35 cellular contexts compared by ENCODE assay signal in genomic region chr4:182215171-182215570, GRCh38. TPM values are rescaled to one million over a fixed set of nuclear protein-coding genes. Genes with fewer than 3 reads are reported as not detected.
"Had no signal": no experiment of that assay in that cellular context is flagged by ENCODE, and none has a peak within 500 bp of the region (broad histone marks: within the 10 kb centered on the region; RNA-seq: fewer than 3 reads in every experiment).

No MANE protein-coding gene starts in this region.

- H3K9me2 ChIP-seq: SK-N-SH had no signal

- H3K27ac ChIP-seq: cardiac muscle cell, Peyer's patch, SJSA1 had no signal

- H3K4me1 Mint-ChIP-seq: activated B cell treated with CpG ODN at 0.5 μM for 24 hours; activated CD4-positive, alpha-beta memory T cell treated with anti-CD3 and anti-CD28 coated beads, Interleukin-2, amount 10 ng/mL, durations not matched to agents 7 days and 5 days; activated CD8-positive, alpha-beta memory T cell treated with anti-CD3 and anti-CD28 coated beads, Interleukin-2, amount 10 ng/mL, durations not matched to agents 7 days and 5 days; activated naive CD4-positive, alpha-beta T cell treated with anti-CD3 and anti-CD28 coated beads, Interleukin-2, amount 10 ng/mL, durations not matched to agents 7 days and 5 days; activated naive CD8-positive, alpha-beta T cell treated with anti-CD3 and anti-CD28 coated beads, Interleukin-2, amount 50 U/mL, for 24 hours; central memory CD8-positive, alpha-beta T cell had no signal

- H3K4me2 ChIP-seq: SK-N-SH had no signal

- H3K9me3 Mint-ChIP-seq: activated B cell treated with CpG ODN at 0.5 μM for 24 hours; activated CD4-positive, alpha-beta memory T cell treated with anti-CD3 and anti-CD28 coated beads, Interleukin-2, amount 10 ng/mL, durations not matched to agents 7 days and 5 days; activated naive CD4-positive, alpha-beta T cell treated with anti-CD3 and anti-CD28 coated beads, Interleukin-2, amount 10 ng/mL, durations not matched to agents 7 days and 5 days; activated naive CD8-positive, alpha-beta T cell treated with anti-CD3 and anti-CD28 coated beads, Interleukin-2, amount 50 U/mL, for 24 hours; T-helper 1 cell treated with Interleukin-12 subunit alpha and Interleukin-12 subunit beta and Interleukin-4 antibody, amounts not matched to agents 30 μg/mL and 1 μg/mL, for 36 hours; T-helper 2 cell treated with Interferon-gamma antibody and Interleukin-4, amounts not matched to agents 5 μg/mL and 100 μg/mL, for 36 hours had no signal

- H3K36me3 Mint-ChIP-seq: activated CD8-positive, alpha-beta memory T cell treated with anti-CD3 and anti-CD28 coated beads, Interleukin-2, amount 10 ng/mL, durations not matched to agents 7 days and 5 days; activated naive CD4-positive, alpha-beta T cell treated with anti-CD3 and anti-CD28 coated beads, Interleukin-2, amount 10 ng/mL, durations not matched to agents 7 days and 5 days; activated naive CD8-positive, alpha-beta T cell had no signal

- H3K4me1 ChIP-seq: Peyer's patch had no signal

- H3K36me3 ChIP-seq: cardiac muscle cell, MG63, Peyer's patch had no signal

- H3K9ac ChIP-seq: SK-N-SH had no signal

- DNase-seq: activated B cell treated with CpG ODN at 0.5 μM for 24 hours; activated CD4-positive, alpha-beta memory T cell treated with anti-CD3 and anti-CD28 coated beads, Interleukin-2, amount 10 ng/mL, durations not matched to agents 7 days and 5 days; activated CD4-positive, alpha-beta T cell treated with anti-CD3 and anti-CD28 coated beads for 4 hours; activated CD4-positive, CD25-positive, alpha-beta regulatory T cell treated with anti-CD3 and anti-CD28 coated beads, Interleukin-2, amount 50 U/mL, for 72 hours; activated CD8-positive, alpha-beta memory T cell treated with anti-CD3 and anti-CD28 coated beads for 24 hours; activated CD8-positive, alpha-beta memory T cell treated with anti-CD3 and anti-CD28 coated beads, Interleukin-2, amount 10 ng/mL, durations not matched to agents 7 days and 5 days; activated CD8-positive, alpha-beta memory T cell treated with anti-CD3 and anti-CD28 coated beads, Interleukin-2, amount 50 U/mL, for 48 hours; activated effector memory CD4-positive, alpha-beta T cell treated with Interleukin-2 at 50 U/mL for 16 hours; activated naive CD4-positive, alpha-beta T cell treated with anti-CD3 and anti-CD28 coated beads, Interleukin-2, amount 10 ng/mL, durations not matched to agents 7 days and 5 days; activated naive CD8-positive, alpha-beta T cell treated with anti-CD3 and anti-CD28 coated beads, Interleukin-2, amount 50 U/mL, for 24 hours; activated T-cell treated with anti-CD3 and anti-CD28 coated beads, Interleukin-2, amount 50 U/mL, for 48 hours; amniotic stem cell; aorta; Karpas-422; MG63; NCI-H1092; NCI-H1436 treated with DMSO at 0.1 percent for 48 hours; NCI-H1694 treated with DMSO at 0.1 percent for 48 hours; NCI-H2029; NCI-H510A; NCI-H526; NCI-H748 treated with DMSO at 0.1 percent for 48 hours; NK-92 treated with Interleukin-12 subunit alpha and Interleukin-12 subunit beta, amount 100 ng/mL, for 24 hours; PC-3; Peyer's patch; RPMI8226; SHP77 treated with DMSO at 0.1 percent for 48 hours; SK-N-SH had no signal

- H3K27me3 Mint-ChIP-seq: activated B cell treated with CpG ODN at 0.5 μM for 24 hours; activated CD4-positive, alpha-beta memory T cell treated with anti-CD3 and anti-CD28 coated beads, Interleukin-2, amount 10 ng/mL, durations not matched to agents 7 days and 5 days; activated CD8-positive, alpha-beta memory T cell treated with anti-CD3 and anti-CD28 coated beads, Interleukin-2, amount 10 ng/mL, durations not matched to agents 7 days and 5 days; activated naive CD4-positive, alpha-beta T cell treated with anti-CD3 and anti-CD28 coated beads, Interleukin-2, amount 10 ng/mL, durations not matched to agents 7 days and 5 days; activated naive CD8-positive, alpha-beta T cell; activated naive CD8-positive, alpha-beta T cell treated with anti-CD3 and anti-CD28 coated beads, Interleukin-2, amount 50 U/mL, for 24 hours; central memory CD8-positive, alpha-beta T cell had no signal

- H3K9me3 ChIP-seq: MG63, Peyer's patch, SJSA1, SK-N-SH had no signal

- ATAC-seq: activated CD8-positive, alpha-beta memory T cell treated with anti-CD3 and anti-CD28 coated beads, Interleukin-2, amount 10 ng/mL, durations not matched to agents 7 days and 5 days; activated naive CD8-positive, alpha-beta T cell treated with anti-CD3 and anti-CD28 coated beads, Interleukin-2, amount 50 U/mL, for 24 hours; PC-3 had no signal

- FAIRE-seq: TTC549 had no signal

- H3K4me3 Mint-ChIP-seq: activated B cell treated with CpG ODN at 0.5 μM for 24 hours; activated CD4-positive, alpha-beta memory T cell treated with anti-CD3 and anti-CD28 coated beads, Interleukin-2, amount 10 ng/mL, durations not matched to agents 7 days and 5 days; activated CD8-positive, alpha-beta memory T cell treated with anti-CD3 and anti-CD28 coated beads, Interleukin-2, amount 10 ng/mL, durations not matched to agents 7 days and 5 days; activated naive CD4-positive, alpha-beta T cell treated with anti-CD3 and anti-CD28 coated beads, Interleukin-2, amount 10 ng/mL, durations not matched to agents 7 days and 5 days; activated naive CD8-positive, alpha-beta T cell; activated naive CD8-positive, alpha-beta T cell treated with anti-CD3 and anti-CD28 coated beads, Interleukin-2, amount 50 U/mL, for 24 hours; central memory CD8-positive, alpha-beta T cell; T-helper 1 cell treated with Interleukin-12 subunit alpha and Interleukin-12 subunit beta and Interleukin-4 antibody, amounts not matched to agents 30 μg/mL and 1 μg/mL, for 36 hours; T-helper 2 cell treated with Interferon-gamma antibody and Interleukin-4, amounts not matched to agents 5 μg/mL and 100 μg/mL, for 36 hours had no signal

- H3K4me3 ChIP-seq: cardiac muscle cell, MG63, Peyer's patch, SJSA1 had no signal

- H3K27me3 ChIP-seq: MG63, Peyer's patch, SJSA1 had no signal

- H3K27ac Mint-ChIP-seq: activated B cell treated with CpG ODN at 0.5 μM for 24 hours; activated CD4-positive, alpha-beta memory T cell treated with anti-CD3 and anti-CD28 coated beads, Interleukin-2, amount 10 ng/mL, durations not matched to agents 7 days and 5 days; activated CD8-positive, alpha-beta memory T cell treated with anti-CD3 and anti-CD28 coated beads, Interleukin-2, amount 10 ng/mL, durations not matched to agents 7 days and 5 days; activated naive CD4-positive, alpha-beta T cell treated with anti-CD3 and anti-CD28 coated beads, Interleukin-2, amount 10 ng/mL, durations not matched to agents 7 days and 5 days; activated naive CD8-positive, alpha-beta T cell; activated naive CD8-positive, alpha-beta T cell treated with anti-CD3 and anti-CD28 coated beads, Interleukin-2, amount 50 U/mL, for 24 hours; T-helper 1 cell treated with Interleukin-12 subunit alpha and Interleukin-12 subunit beta and Interleukin-4 antibody, amounts not matched to agents 30 μg/mL and 1 μg/mL, for 36 hours; T-helper 2 cell treated with Interferon-gamma antibody and Interleukin-4, amounts not matched to agents 5 μg/mL and 100 μg/mL, for 36 hours had no signal

RNA-seq across cellular contexts. Expression of gene TENM3, which starts 28.0 kb away (rescaled TPM):
- total RNA-seq: activated B cell treated with CpG ODN at 0.5 μM for 24 hours; activated CD4-positive, alpha-beta memory T cell treated with anti-CD3 and anti-CD28 coated beads, Interleukin-2, amount 10 ng/mL, durations not matched to agents 7 days and 5 days; activated CD8-positive, alpha-beta memory T cell treated with anti-CD3 and anti-CD28 coated beads, Interleukin-2, amount 10 ng/mL, durations not matched to agents 7 days and 5 days had no signal
